21 cellular contexts compared by ENCODE assay signal in genomic region chr2:214904176-214904575, GRCh38.
"Had no signal": no experiment of that assay in that cellular context is flagged by ENCODE, and none has a peak within 500 bp of the region (broad histone marks: within the 10 kb centered on the region; RNA-seq: fewer than 3 reads in every experiment).

No MANE protein-coding gene starts in this region.

- H3K4me3 Mint-ChIP-seq: immature natural killer cell, mesothelial cell of epicardium, naive B cell had no signal

- H3K36me3 ChIP-seq: esophagus muscularis mucosa, gastrocnemius medialis, heart left ventricle, left lung, lower lobe of right lung had no signal

- H3K27ac Mint-ChIP-seq: immature natural killer cell, mesothelial cell of epicardium, naive B cell had no signal

- H3K4me3 ChIP-seq: coronary artery, dorsolateral prefrontal cortex, esophagus muscularis mucosa, gastrocnemius medialis, heart left ventricle, hepatocyte, left lung, lower lobe of right lung, mucosa of descending colon had no signal

- H3K4me1 ChIP-seq: esophagus muscularis mucosa, gastrocnemius medialis, heart left ventricle, left lung, lower lobe of right lung had no signal

- H3K36me3 Mint-ChIP-seq: immature natural killer cell, mesothelial cell of epicardium, naive B cell had no signal

- DNase-seq: dermis blood vessel endothelial cell; dorsolateral prefrontal cortex; effector CD4-positive, alpha-beta T cell; effector memory CD4-positive, alpha-beta T cell; foreskin keratinocyte; gastrocnemius medialis; heart left ventricle; hypothalamus; immature natural killer cell; kidney; kidney glomerular epithelial cell; left lung; left ventricle myocardium superior; lower lobe of right lung; mesenchymal stem cell; mucosa of descending colon; naive B cell had no signal

- H3K4me1 Mint-ChIP-seq: immature natural killer cell, naive B cell had no signal

- H3K9me3 ChIP-seq: esophagus muscularis mucosa, gastrocnemius medialis, heart left ventricle, left lung, lower lobe of right lung, mucosa of descending colon had no signal

- H3K9me3 Mint-ChIP-seq: immature natural killer cell had no signal

- H3K27me3 ChIP-seq: dorsolateral prefrontal cortex, esophagus muscularis mucosa, foreskin keratinocyte, gastrocnemius medialis, heart left ventricle, hepatocyte, left lung had no signal

- ATAC-seq: foreskin keratinocyte, gastrocnemius medialis, heart left ventricle, left lung, left ventricle myocardium superior, lower lobe of right lung, mucosa of descending colon had no signal

- H3K27me3 Mint-ChIP-seq: naive B cell had no signal
